16 cellular contexts compared by ENCODE assay signal in genomic region chr13:29402168-29402621, GRCh38.
DNase-seq lines count a peak whose midpoint lies in the region; TF ChIP-seq lines count a peak whose summit lies in the region.
"Had no signal": no experiment of that assay in that cellular context is flagged by ENCODE, and none has a peak within 500 bp of the region (broad histone marks: within the 10 kb centered on the region; RNA-seq: fewer than 3 reads in every experiment).

No MANE protein-coding gene starts in this region.

- H3K4me3 ChIP-seq in epithelial cell of esophagus (ENCODE audit: low read length) (no peak overlapping the region), skeletal muscle cell (ENCODE audit: low read depth, low read length) (no peak overlapping the region)
- H3K4me3 ChIP-seq: neural progenitor cell, testis had no signal

- in situ Hi-C loops in GM13977 (cut with MboI; ENCODE audit: low pct_unique_long_range_greater_than_20kb, low sequenced_read_pairs, unreplicated experiment): no loop called here

- TF ChIP-seq CTCF in epithelial cell of esophagus (IDR thresholded peaks at IDR 0.05; ENCODE audit: insufficient read depth, low read depth, low read length, missing control alignments) (no peak), GM13977 (IDR thresholded peaks at IDR 0.05; ENCODE audit: extremely low read depth, insufficient read depth, missing control alignments) (no peak)

- DNase-seq in DMS 273 (lab: John Stamatoyannopoulos, UW; ENCODE audit: unreplicated experiment): peak; percentile 5
- DNase-seq in DMS 273 treated with DMSO at 0.1 percent for 48 hours (lab: John Stamatoyannopoulos, UW): no peak
- DNase-seq in NCI-H226: peak; percentile 3
- peak; percentile 35 for DNase-seq in epithelial cell of esophagus (ENCODE audit: low read depth)
- peak; percentile 18 for DNase-seq in skeletal muscle cell (ENCODE audit: low read depth)
- no peak for DNase-seq in NCI-H1694 (lab: John Stamatoyannopoulos, UW)
- no peak for DNase-seq in activated naive CD4-positive, alpha-beta T cell (lab: John Stamatoyannopoulos, UW)
- DNase-seq in GM13977 (ENCODE audit: low spot score): no peak
- DNase-seq: activated CD4-positive, alpha-beta T cell treated with anti-CD3 and anti-CD28 coated beads, Interleukin-2, amount 10 ng/mL, durations not matched to agents 7 days and 5 days; CD8-positive, alpha-beta memory T cell; effector CD8-positive, alpha-beta T cell; KG1; NCI-H187 treated with DMSO at 0.1 percent for 48 hours; T-helper 1 cell; testis had no signal

Comparison
In these comparisons a context has a peak if more than half of its experiments do, and no peak if none do; other contexts are left out.
1. DNase-seq: peak in DMS 273 (single experiment), NCI-H226 (single experiment), epithelial cell of esophagus (single experiment) and skeletal muscle cell (single experiment); none in DMS 273 treated with DMSO at 0.1 percent for 48 hours (single experiment), NCI-H1694 (single experiment), activated naive CD4-positive, alpha-beta T cell (0 of 4) and GM13977 (single experiment).